Comparison of ENCODE assay signal across 10 cellular contexts in the genomic region with DNA sequence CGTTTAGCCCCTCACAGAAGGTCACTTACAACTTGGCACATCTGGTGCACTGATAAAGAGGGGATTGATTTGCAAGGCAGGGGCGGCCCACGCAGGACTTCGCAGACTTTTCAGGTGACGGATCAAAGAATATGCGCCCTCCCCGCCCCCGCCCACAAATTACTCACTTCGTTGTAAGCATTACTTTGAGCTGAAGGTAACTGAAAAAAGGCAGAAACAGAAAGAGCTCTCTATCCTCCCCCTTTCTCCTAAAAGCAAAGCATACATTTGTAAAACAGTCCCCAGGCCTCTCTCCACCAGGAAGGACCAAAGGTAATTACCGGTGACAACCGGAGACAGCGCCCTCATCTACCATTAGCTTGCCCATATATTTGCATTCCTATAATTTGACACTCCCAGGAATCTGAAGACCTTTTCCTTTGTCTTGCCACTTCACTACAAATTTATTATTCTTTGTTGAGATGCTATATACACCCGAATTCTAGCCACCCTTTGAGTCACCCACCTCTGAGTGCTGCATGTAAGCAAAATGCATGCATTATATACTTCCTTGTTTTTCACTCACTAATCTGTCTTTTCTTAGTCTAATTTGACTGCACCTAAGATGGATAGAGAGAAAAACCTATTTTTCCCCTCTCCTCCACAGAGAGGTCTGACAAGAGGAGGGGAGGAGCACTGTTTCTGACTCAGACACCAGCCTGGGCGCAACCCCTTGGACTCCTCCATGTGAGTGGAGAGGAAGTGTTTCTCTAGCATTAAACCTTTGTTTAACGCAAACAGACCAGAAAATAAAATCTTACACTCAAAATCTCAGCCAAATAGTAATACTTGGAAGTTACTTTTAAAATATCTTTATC.
A peak's percentile ranks its signal among the peaks of the same experiment; 100 is the strongest.
DNase-seq lines count a peak whose midpoint lies in the region; ATAC-seq and TF ChIP-seq lines count a peak whose summit lies in the region.
"Had no signal": no experiment of that assay in that cellular context is flagged by ENCODE, and none has a peak within 500 bp of the region (broad histone marks: within the 10 kb centered on the region; RNA-seq: fewer than 3 reads in every experiment).

No MANE protein-coding gene starts in this region.

- H3K9me3 Mint-ChIP-seq in CD4-positive, CD25-positive, alpha-beta regulatory T cell: no peaks in the 10 kb centered on the region
- no peaks in the 10 kb centered on the region for H3K9me3 Mint-ChIP-seq in WTC11
- no peaks in the 10 kb centered on the region for H3K9me3 Mint-ChIP-seq in activated naive CD8-positive, alpha-beta T cell treated with anti-CD3 and anti-CD28 coated beads, Interleukin-2, amount 10 ng/mL, durations not matched to agents 7 days and 5 days

- peaks cover 17% of the 10 kb centered on the region for H3K27me3 Mint-ChIP-seq in CD4-positive, CD25-positive, alpha-beta regulatory T cell
- H3K27me3 Mint-ChIP-seq in WTC11 (ENCODE audit: low read depth): no peaks in the 10 kb centered on the region
- no peaks in the 10 kb centered on the region for H3K27me3 Mint-ChIP-seq in activated naive CD8-positive, alpha-beta T cell treated with anti-CD3 and anti-CD28 coated beads, Interleukin-2, amount 10 ng/mL, durations not matched to agents 7 days and 5 days

- peaks cover 21% of the 10 kb centered on the region for H3K4me1 ChIP-seq in CD4-positive, CD25-positive, alpha-beta regulatory T cell (ENCODE audit: control insufficient read depth, insufficient read depth, low read length, poor library complexity, severe bottlenecking)
- H3K4me1 ChIP-seq in smooth muscle cell (ENCODE audit: low read depth): peaks cover 3% of the 10 kb centered on the region

- no peak overlapping the region for H3K27ac ChIP-seq in CD4-positive, CD25-positive, alpha-beta regulatory T cell (ENCODE audit: insufficient read depth, low read length, poor library complexity, severe bottlenecking)
- H3K27ac ChIP-seq in smooth muscle cell (ENCODE audit: low read depth): no peak overlapping the region

- POLR2A ChIA-PET in WTC11 (lab: Charles Lee): no interaction called here
- POLR2A ChIA-PET in activated naive CD8-positive, alpha-beta T cell treated with anti-CD3 and anti-CD28 coated beads, Interleukin-2, amount 10 ng/mL, durations not matched to agents 7 days and 5 days (lab: Charles Lee): interaction anchor here (0.6 to 3.2 kb wide), 4 partner anchors 9 to 124 kb away, joined by 3 to 16 read pairs (median 8); no protein-coding TSS in a partner anchor

- peak overlapping the region; percentile 17 to 74 (median 44) for H3K4me3 Mint-ChIP-seq in CD4-positive, CD25-positive, alpha-beta regulatory T cell
- H3K4me3 Mint-ChIP-seq in WTC11: peak overlapping the region; percentile 54
- peak overlapping the region; percentile 45 for H3K4me3 Mint-ChIP-seq in activated naive CD8-positive, alpha-beta T cell treated with anti-CD3 and anti-CD28 coated beads, Interleukin-2, amount 10 ng/mL, durations not matched to agents 7 days and 5 days
- H3K4me3 Mint-ChIP-seq: B cell had no signal

- peak overlapping the region; percentile 58 for H2AFZ ChIP-seq in smooth muscle cell (ENCODE audit: low read depth)

- TF ChIP-seq CTCF in WTC11 (IDR thresholded peaks at IDR 0.05) (no peak), smooth muscle cell (IDR thresholded peaks at IDR 0.05; ENCODE audit: borderline replicate concordance, insufficient read depth, poor library complexity, severe bottlenecking) (no peak)

- no peak overlapping the region for H3K9ac ChIP-seq in smooth muscle cell (ENCODE audit: low read depth)

- peak in 1 of 3 donors; percentile 42 for DNase-seq in CD4-positive, CD25-positive, alpha-beta regulatory T cell
- DNase-seq in WTC11 (ENCODE audit: low spot score) (peak; percentile 24), smooth muscle cell (lab: John Stamatoyannopoulos, UW; ENCODE audit: unreplicated experiment) (no peak)
- no peak for DNase-seq in activated naive CD8-positive, alpha-beta T cell treated with anti-CD3 and anti-CD28 coated beads, Interleukin-2, amount 10 ng/mL, durations not matched to agents 7 days and 5 days
- DNase-seq: NK-92 treated with Interleukin-12 subunit alpha and Interleukin-12 subunit beta, amount 100 ng/mL, for 24 hours had no signal

- no peaks in the 10 kb centered on the region for H3K9me3 ChIP-seq in CD4-positive, CD25-positive, alpha-beta regulatory T cell (ENCODE audit: control insufficient read depth in 2 of 2, low read length in 2 of 2)
- H3K9me3 ChIP-seq in smooth muscle cell (replicated peaks; ENCODE audit: low read depth): no peaks in the 10 kb centered on the region

- H3K79me2 ChIP-seq in smooth muscle cell (ENCODE audit: low read depth): no peaks in the 10 kb centered on the region

- H3K36me3 ChIP-seq in CD4-positive, CD25-positive, alpha-beta regulatory T cell (ENCODE audit: control insufficient read depth, insufficient read depth, low read length): no peaks in the 10 kb centered on the region
- H3K36me3 ChIP-seq in smooth muscle cell (ENCODE audit: low read depth): no peaks in the 10 kb centered on the region

- H3K4me3 ChIP-seq in CD4-positive, CD25-positive, alpha-beta regulatory T cell (ENCODE audit: low read depth, low read length): no peak overlapping the region
- H3K4me3 ChIP-seq in smooth muscle cell: no peak overlapping the region

- H3F3A ChIP-seq in smooth muscle cell (ENCODE audit: low read depth): no peaks in the 10 kb centered on the region

- no peaks in the 10 kb centered on the region for H3K36me3 Mint-ChIP-seq in CD4-positive, CD25-positive, alpha-beta regulatory T cell
- H3K36me3 Mint-ChIP-seq in WTC11: no peaks in the 10 kb centered on the region
- H3K36me3 Mint-ChIP-seq in activated naive CD8-positive, alpha-beta T cell treated with anti-CD3 and anti-CD28 coated beads, Interleukin-2, amount 10 ng/mL, durations not matched to agents 7 days and 5 days: no peaks in the 10 kb centered on the region

- no peaks in the 10 kb centered on the region for H3K27me3 ChIP-seq in CD4-positive, CD25-positive, alpha-beta regulatory T cell (ENCODE audit: control insufficient read depth, insufficient read depth, low read length)
- H3K27me3 ChIP-seq in smooth muscle cell (ENCODE audit: low read depth): no peaks in the 10 kb centered on the region

- H4K20me1 ChIP-seq in smooth muscle cell (ENCODE audit: low read depth): no peaks in the 10 kb centered on the region

- 37% methylated on average over 15 of the region's 15 CpGs for WGBS in smooth muscle cell (ENCODE audit: low lambda C conversion rate)

- ATAC-seq in CD4-positive, CD25-positive, alpha-beta regulatory T cell (ENCODE audit: low read depth in 2 of 2): peak; percentile 36 to 43
- peak; percentile 77 for ATAC-seq in WTC11
- peak; percentile 63 for ATAC-seq in activated naive CD8-positive, alpha-beta T cell treated with anti-CD3 and anti-CD28 coated beads, Interleukin-2, amount 10 ng/mL, durations not matched to agents 7 days and 5 days (ENCODE audit: low read depth)
- no peak for ATAC-seq in HG03521 (IDR thresholded peaks at IDR 0.05; ENCODE audit: unreplicated experiment)
- ATAC-seq in GM19452 (IDR thresholded peaks at IDR 0.05; ENCODE audit: unreplicated experiment): no peak
- ATAC-seq in GM19035 (IDR thresholded peaks at IDR 0.05; ENCODE audit: unreplicated experiment): no peak
- ATAC-seq in GM19455 (IDR thresholded peaks at IDR 0.05; ENCODE audit: unreplicated experiment): no peak

- CTCF ChIA-PET in WTC11 (lab: Charles Lee): interaction anchor here (0.6 to 1.7 kb wide), 14 partner anchors 11 to 1005 kb away, joined by 3 to 11 read pairs (median 4); partner anchors contain the start of gene SECISBP2

- H3K4me1 Mint-ChIP-seq in CD4-positive, CD25-positive, alpha-beta regulatory T cell: peaks cover 0 to 29% (median 21%) of the 10 kb centered on the region in 4 donors
- H3K4me1 Mint-ChIP-seq in WTC11: peaks cover 53% of the 10 kb centered on the region
- H3K4me1 Mint-ChIP-seq in activated naive CD8-positive, alpha-beta T cell treated with anti-CD3 and anti-CD28 coated beads, Interleukin-2, amount 10 ng/mL, durations not matched to agents 7 days and 5 days: peaks cover 34% of the 10 kb centered on the region
- H3K4me1 Mint-ChIP-seq: B cell had no signal

- H3K4me2 ChIP-seq in smooth muscle cell: no peak overlapping the region

- H3K27ac Mint-ChIP-seq in CD4-positive, CD25-positive, alpha-beta regulatory T cell: peak overlapping the region in 2 of 3 donors; percentile 27 to 29
- H3K27ac Mint-ChIP-seq in WTC11: peak overlapping the region; percentile 100
- H3K27ac Mint-ChIP-seq in activated naive CD8-positive, alpha-beta T cell treated with anti-CD3 and anti-CD28 coated beads, Interleukin-2, amount 10 ng/mL, durations not matched to agents 7 days and 5 days: peak overlapping the region; percentile 86
- H3K27ac Mint-ChIP-seq: B cell had no signal

TF ChIP-seq in WTC11, 78 proteins besides CTCF, POLR2A, EP300 and RAD21:
- TF ChIP-seq, protein P1, sequence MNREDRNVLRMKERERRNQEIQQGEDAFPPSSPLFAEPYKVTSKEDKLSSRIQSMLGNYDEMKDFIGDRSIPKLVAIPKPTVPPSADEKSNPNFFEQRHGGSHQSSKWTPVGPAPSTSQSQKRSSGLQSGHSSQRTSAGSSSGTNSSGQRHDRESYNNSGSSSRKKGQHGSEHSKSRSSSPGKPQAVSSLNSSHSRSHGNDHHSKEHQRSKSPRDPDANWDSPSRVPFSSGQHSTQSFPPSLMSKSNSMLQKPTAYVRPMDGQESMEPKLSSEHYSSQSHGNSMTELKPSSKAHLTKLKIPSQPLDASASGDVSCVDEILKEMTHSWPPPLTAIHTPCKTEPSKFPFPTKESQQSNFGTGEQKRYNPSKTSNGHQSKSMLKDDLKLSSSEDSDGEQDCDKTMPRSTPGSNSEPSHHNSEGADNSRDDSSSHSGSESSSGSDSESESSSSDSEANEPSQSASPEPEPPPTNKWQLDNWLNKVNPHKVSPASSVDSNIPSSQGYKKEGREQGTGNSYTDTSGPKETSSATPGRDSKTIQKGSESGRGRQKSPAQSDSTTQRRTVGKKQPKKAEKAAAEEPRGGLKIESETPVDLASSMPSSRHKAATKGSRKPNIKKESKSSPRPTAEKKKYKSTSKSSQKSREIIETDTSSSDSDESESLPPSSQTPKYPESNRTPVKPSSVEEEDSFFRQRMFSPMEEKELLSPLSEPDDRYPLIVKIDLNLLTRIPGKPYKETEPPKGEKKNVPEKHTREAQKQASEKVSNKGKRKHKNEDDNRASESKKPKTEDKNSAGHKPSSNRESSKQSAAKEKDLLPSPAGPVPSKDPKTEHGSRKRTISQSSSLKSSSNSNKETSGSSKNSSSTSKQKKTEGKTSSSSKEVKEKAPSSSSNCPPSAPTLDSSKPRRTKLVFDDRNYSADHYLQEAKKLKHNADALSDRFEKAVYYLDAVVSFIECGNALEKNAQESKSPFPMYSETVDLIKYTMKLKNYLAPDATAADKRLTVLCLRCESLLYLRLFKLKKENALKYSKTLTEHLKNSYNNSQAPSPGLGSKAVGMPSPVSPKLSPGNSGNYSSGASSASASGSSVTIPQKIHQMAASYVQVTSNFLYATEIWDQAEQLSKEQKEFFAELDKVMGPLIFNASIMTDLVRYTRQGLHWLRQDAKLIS (CRISPR knock-in tag; IDR thresholded peaks at IDR 0.05; ENCODE audit: borderline replicate concordance): no peak
- TF ChIP-seq SP1 (CRISPR knock-in tag; conservative IDR thresholded peaks at IDR 0.05): peak; percentile 38; the same call in 1 of the 2 replicates

Comparison
In these comparisons a context has a peak if more than half of its experiments do, and no peak if none do; other contexts are left out.
1. ATAC-seq: peak in CD4-positive, CD25-positive, alpha-beta regulatory T cell (2 of 2), WTC11 (single experiment) and activated naive CD8-positive, alpha-beta T cell treated with anti-CD3 and anti-CD28 coated beads, Interleukin-2, amount 10 ng/mL, durations not matched to agents 7 days and 5 days (single experiment); none in HG03521 (single experiment), GM19452 (single experiment), GM19035 (single experiment) and GM19455 (single experiment).
2. H3K27ac Mint-ChIP-seq: peak in every context shown above with its lines; median percentile 100 in WTC11; 86 in activated naive CD8-positive, alpha-beta T cell treated with anti-CD3 and anti-CD28 coated beads, Interleukin-2, amount 10 ng/mL, durations not matched to agents 7 days and 5 days; 28 in CD4-positive, CD25-positive, alpha-beta regulatory T cell.
3. Peak in every context shown above with its lines, with median percentiles within 50 percentile points of each other: H3K4me3 Mint-ChIP-seq.